8 cellular contexts compared by ENCODE assay signal in genomic region chr17:81977211-81978091, GRCh38. TPM values are rescaled to one million over a fixed set of nuclear protein-coding genes. Genes with fewer than 3 reads are reported as not detected.
DNase-seq lines count a peak whose midpoint lies in the region; ATAC-seq and TF ChIP-seq lines count a peak whose summit lies in the region.

A gene with protein sequence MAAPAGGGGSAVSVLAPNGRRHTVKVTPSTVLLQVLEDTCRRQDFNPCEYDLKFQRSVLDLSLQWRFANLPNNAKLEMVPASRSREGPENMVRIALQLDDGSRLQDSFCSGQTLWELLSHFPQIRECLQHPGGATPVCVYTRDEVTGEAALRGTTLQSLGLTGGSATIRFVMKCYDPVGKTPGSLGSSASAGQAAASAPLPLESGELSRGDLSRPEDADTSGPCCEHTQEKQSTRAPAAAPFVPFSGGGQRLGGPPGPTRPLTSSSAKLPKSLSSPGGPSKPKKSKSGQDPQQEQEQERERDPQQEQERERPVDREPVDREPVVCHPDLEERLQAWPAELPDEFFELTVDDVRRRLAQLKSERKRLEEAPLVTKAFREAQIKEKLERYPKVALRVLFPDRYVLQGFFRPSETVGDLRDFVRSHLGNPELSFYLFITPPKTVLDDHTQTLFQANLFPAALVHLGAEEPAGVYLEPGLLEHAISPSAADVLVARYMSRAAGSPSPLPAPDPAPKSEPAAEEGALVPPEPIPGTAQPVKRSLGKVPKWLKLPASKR (plus strand): TSS chr17:81977629. CDS start chr17:81977647, 18 bp downstream.

- CTCF ChIA-PET in activated CD8-positive, alpha-beta T cell treated with anti-CD3 and anti-CD28 coated beads, Interleukin-2, amount 10 ng/mL, durations not matched to agents 7 days and 5 days (lab: Charles Lee), result interaction anchor here (1.0 to 1.5 kb wide), 3 partner anchors 15 to 53 kb away, joined by 3 to 7 read pairs (median 4); no protein-coding TSS in a partner anchor

- DNase-seq in NCI-H82 treated with DMSO at 0.1 percent for 48 hours (lab: John Stamatoyannopoulos, UW; ENCODE audit: unreplicated experiment) (peak; percentile 64), lung microvascular endothelial cell (ENCODE audit: low read depth in 2 of 2) (peak; percentile 94 to 96)
- DNase-seq in activated CD8-positive, alpha-beta T cell treated with anti-CD3 and anti-CD28 coated beads, Interleukin-2, amount 10 ng/mL, durations not matched to agents 7 days and 5 days, result peak; percentile 91
- DNase-seq in effector CD4-positive, alpha-beta T cell, result peak; percentile 90
- DNase-seq in stimulated activated CD4-positive, alpha-beta T cell treated with anti-CD3 and anti-CD28 coated beads, TNF-alpha, amount 100 ng/mL, for 24 hours (ENCODE audit: low read depth in 3 of 3), result peak; percentile 79 to 88 (median 81)

- peaks cover 12% of the 10 kb centered on the region for H3K36me3 Mint-ChIP-seq in activated CD8-positive, alpha-beta T cell treated with anti-CD3 and anti-CD28 coated beads, Interleukin-2, amount 10 ng/mL, durations not matched to agents 7 days and 5 days (ENCODE audit: low read depth)

- POLR2A ChIA-PET in activated CD8-positive, alpha-beta T cell treated with anti-CD3 and anti-CD28 coated beads, Interleukin-2, amount 10 ng/mL, durations not matched to agents 7 days and 5 days (lab: Charles Lee), result interaction anchor here (0.6 to 1.4 kb wide), 5 partner anchors 10 to 140 kb away, joined by 3 to 7 read pairs (median 3); no protein-coding TSS in a partner anchor

- peak within 1 kb of the TSS; percentile 98 for H3K27ac Mint-ChIP-seq in activated CD8-positive, alpha-beta T cell treated with anti-CD3 and anti-CD28 coated beads, Interleukin-2, amount 10 ng/mL, durations not matched to agents 7 days and 5 days

- ATAC-seq in GM19351 (IDR thresholded peaks at IDR 0.05; ENCODE audit: unreplicated experiment), result peak; percentile 83
- ATAC-seq in HG03469 (IDR thresholded peaks at IDR 0.05; ENCODE audit: unreplicated experiment), result peak; percentile 58
- peak; percentile 81 for ATAC-seq in activated CD8-positive, alpha-beta T cell treated with anti-CD3 and anti-CD28 coated beads, Interleukin-2, amount 10 ng/mL, durations not matched to agents 7 days and 5 days

- peaks cover 3% of the 10 kb centered on the region for H3K9me3 Mint-ChIP-seq in activated CD8-positive, alpha-beta T cell treated with anti-CD3 and anti-CD28 coated beads, Interleukin-2, amount 10 ng/mL, durations not matched to agents 7 days and 5 days (ENCODE audit: insufficient read depth)

- H3K27me3 Mint-ChIP-seq in activated CD8-positive, alpha-beta T cell treated with anti-CD3 and anti-CD28 coated beads, Interleukin-2, amount 10 ng/mL, durations not matched to agents 7 days and 5 days (ENCODE audit: low read depth), result peaks cover 6% of the 10 kb centered on the region

- TF ChIP-seq CTCF in C4-2B (conservative IDR thresholded peaks at IDR 0.05), result no peak

- H3K27ac ChIP-seq in C4-2B, result peak within 1 kb of the TSS; percentile 98

- peaks cover 44% of the 10 kb centered on the region for H3K4me1 Mint-ChIP-seq in activated CD8-positive, alpha-beta T cell treated with anti-CD3 and anti-CD28 coated beads, Interleukin-2, amount 10 ng/mL, durations not matched to agents 7 days and 5 days (ENCODE audit: low read depth)

- H3K4me3 Mint-ChIP-seq in activated CD8-positive, alpha-beta T cell treated with anti-CD3 and anti-CD28 coated beads, Interleukin-2, amount 10 ng/mL, durations not matched to agents 7 days and 5 days, result peak within 1 kb of the TSS; percentile 94

RNA-seq across cellular contexts. Expression of the gene that starts here (rescaled TPM):
- 10 to 100 TPM; 27.0 to 33.7 TPM for total RNA-seq in activated CD8-positive, alpha-beta T cell treated with anti-CD3 and anti-CD28 coated beads, Interleukin-2, amount 10 ng/mL, durations not matched to agents 7 days and 5 days
- 17.7 and 23.2 TPM in 2 replicates for total RNA-seq in lung microvascular endothelial cell

Comparison
In these comparisons a context has a peak if more than half of its experiments do, and no peak if none do; other contexts are left out.
1. Peak in every context shown above with its lines: DNase-seq, ATAC-seq and H3K27ac ChIP-seq.